In genomic region chr11:46846510-46846830, GRCh38 we compare ENCODE assay signal across 8 cellular contexts. TPM values are rescaled to one million over a fixed set of nuclear protein-coding genes. Genes with fewer than 3 reads are reported as not detected.
DNase-seq lines count a peak whose midpoint lies in the region; ATAC-seq and TF ChIP-seq lines count a peak whose summit lies in the region.

No MANE protein-coding gene starts in this region.

- H3K4me3 ChIP-seq in NT2/D1 (ENCODE audit: insufficient read length, low read depth) (peak overlapping the region; percentile 78), esophagus squamous epithelium (peak overlapping the region; percentile 89 to 99 (median 97)), gastrocnemius medialis (peak overlapping the region; percentile 74 to 95 (median 90))

- peaks cover 3 to 5% of the 10 kb centered on the region in 2 donors for H3K36me3 Mint-ChIP-seq in activated T-cell treated with anti-CD3 and anti-CD28 coated beads, Interleukin-2, amount 50 U/mL, for 72 hours (ENCODE audit: insufficient read depth in 2 of 2)

- TF ChIP-seq POLR2A in esophagus squamous epithelium (IDR thresholded peaks at IDR 0.05) (no peak), gastrocnemius medialis (IDR thresholded peaks at IDR 0.05) (no peak)

- peaks cover 51% of the 10 kb centered on the region for H3K4me1 Mint-ChIP-seq in activated T-cell treated with anti-CD3 and anti-CD28 coated beads, Interleukin-2, amount 50 U/mL, for 72 hours (ENCODE audit: low read depth)

- H3K9me3 ChIP-seq in NT2/D1 (ENCODE audit: insufficient read depth, low read length) (peaks cover 21% of the 10 kb centered on the region), esophagus squamous epithelium (no peaks in the 10 kb centered on the region), gastrocnemius medialis (no peaks in the 10 kb centered on the region)

- ATAC-seq in activated T-cell treated with anti-CD3 and anti-CD28 coated beads, Interleukin-2, amount 50 U/mL, for 72 hours (replicated peaks in 1 of 2): peak in 1 of 2 donors; percentile 1
- ATAC-seq in gastrocnemius medialis (peak; percentile 14 to 15), HG02571 (IDR thresholded peaks at IDR 0.05; ENCODE audit: unreplicated experiment) (no peak), HG03469 (IDR thresholded peaks at IDR 0.05; ENCODE audit: unreplicated experiment) (no peak)

- intact Hi-C loops in esophagus squamous epithelium (cut with DNase I) (no loop called here), gastrocnemius medialis (cut with DNase I; ENCODE audit: low total_unique reads) (loop anchor here (1.0 kb wide), 1 partner anchor 20 kb away; no protein-coding TSS in a partner anchor)

- no peaks in the 10 kb centered on the region for H3K27me3 Mint-ChIP-seq in activated T-cell treated with anti-CD3 and anti-CD28 coated beads, Interleukin-2, amount 50 U/mL, for 72 hours (ENCODE audit: low read depth)

- H3K4me3 Mint-ChIP-seq in activated T-cell treated with anti-CD3 and anti-CD28 coated beads, Interleukin-2, amount 50 U/mL, for 72 hours: peak overlapping the region; percentile 93 to 95

- 10 to 14% methylated on average over 4 to 6 of the region's 6 CpGs for WGBS in esophagus squamous epithelium, 2 donors

- no peak for DNase-seq in activated T-cell treated with anti-CD3 and anti-CD28 coated beads, Interleukin-2, amount 50 U/mL, for 72 hours
- no peak for DNase-seq in activated T-cell treated with anti-CD3 and anti-CD28 coated beads, Interleukin-2, amount 50 U/mL, for 48 hours
- no peak for DNase-seq in NT2/D1 (ENCODE audit: low read depth, low spot score)
- DNase-seq in esophagus squamous epithelium (lab: John Stamatoyannopoulos, UW): no peak
- no peak for DNase-seq in gastrocnemius medialis
- no peak for DNase-seq in NCI-H526 (lab: John Stamatoyannopoulos, UW)

- no peak for TF ChIP-seq CTCF in esophagus squamous epithelium (IDR thresholded peaks at IDR 0.05)
- no peak for TF ChIP-seq CTCF in gastrocnemius medialis (IDR thresholded peaks at IDR 0.05 in 4 of 5, conservative IDR thresholded peaks at IDR 0.05 in 1 of 5)

- H3K9ac ChIP-seq in NT2/D1 (ENCODE audit: insufficient read length, low read depth): peak overlapping the region; percentile 94

- H3K9me3 Mint-ChIP-seq in activated T-cell treated with anti-CD3 and anti-CD28 coated beads, Interleukin-2, amount 50 U/mL, for 72 hours: no peaks in the 10 kb centered on the region

- peaks cover 23% of the 10 kb centered on the region for H3K36me3 ChIP-seq in NT2/D1 (ENCODE audit: insufficient read depth, insufficient read length, low read length)
- peaks cover 0 to 3% (median 0%) of the 10 kb centered on the region in 3 donors for H3K36me3 ChIP-seq in esophagus squamous epithelium
- no peaks in the 10 kb centered on the region for H3K36me3 ChIP-seq in gastrocnemius medialis

- H3K27ac ChIP-seq in esophagus squamous epithelium: peak overlapping the region in 3 of 4 donors; percentile 89 to 96 (median 92)
- peak overlapping the region in 3 of 4 donors; percentile 80 to 92 (median 91) for H3K27ac ChIP-seq in gastrocnemius medialis

- H3K27me3 ChIP-seq in NT2/D1 (ENCODE audit: insufficient read depth, insufficient read length): no peaks in the 10 kb centered on the region
- no peaks in the 10 kb centered on the region for H3K27me3 ChIP-seq in esophagus squamous epithelium
- no peaks in the 10 kb centered on the region for H3K27me3 ChIP-seq in gastrocnemius medialis

- H3K4me1 ChIP-seq in NT2/D1 (ENCODE audit: insufficient read depth, insufficient read length): no peaks in the 10 kb centered on the region
- H3K4me1 ChIP-seq in esophagus squamous epithelium: peaks cover 8 to 34% (median 14%) of the 10 kb centered on the region in 3 donors
- peaks cover 15 to 21% of the 10 kb centered on the region in 2 donors for H3K4me1 ChIP-seq in gastrocnemius medialis

- peak overlapping the region; percentile 99 for H3K27ac Mint-ChIP-seq in activated T-cell treated with anti-CD3 and anti-CD28 coated beads, Interleukin-2, amount 50 U/mL, for 72 hours

- in situ Hi-C loops in gastrocnemius medialis (cut with MboI; ENCODE audit: low sequenced_read_pairs in 4 of 4): no loop called here

RNA-seq across cellular contexts. Expression of gene CKAP5, which starts 0.4 kb away (rescaled TPM):
- 100 to 1,000 TPM; 148 to 165 TPM for total RNA-seq in activated T-cell treated with anti-CD3 and anti-CD28 coated beads, Interleukin-2, amount 50 U/mL, for 72 hours
- 10 to 100 TPM; 18.2 to 36.9 (median 29.7) TPM for total RNA-seq in esophagus squamous epithelium
- 10 to 100 TPM; 43.6 to 89.6 (median 65.0) TPM for total RNA-seq in gastrocnemius medialis

Comparison
In these comparisons a context has a peak if more than half of its experiments do, and no peak if none do; other contexts are left out.
1. ATAC-seq: peak in gastrocnemius medialis (2 of 2); none in HG02571 (single experiment) and HG03469 (single experiment).
2. Peak in every context shown above with its lines, with median percentiles within 50 percentile points of each other: H3K4me3 ChIP-seq.